Comparison of ENCODE assay signal across 8 cellular contexts in the genomic region with DNA sequence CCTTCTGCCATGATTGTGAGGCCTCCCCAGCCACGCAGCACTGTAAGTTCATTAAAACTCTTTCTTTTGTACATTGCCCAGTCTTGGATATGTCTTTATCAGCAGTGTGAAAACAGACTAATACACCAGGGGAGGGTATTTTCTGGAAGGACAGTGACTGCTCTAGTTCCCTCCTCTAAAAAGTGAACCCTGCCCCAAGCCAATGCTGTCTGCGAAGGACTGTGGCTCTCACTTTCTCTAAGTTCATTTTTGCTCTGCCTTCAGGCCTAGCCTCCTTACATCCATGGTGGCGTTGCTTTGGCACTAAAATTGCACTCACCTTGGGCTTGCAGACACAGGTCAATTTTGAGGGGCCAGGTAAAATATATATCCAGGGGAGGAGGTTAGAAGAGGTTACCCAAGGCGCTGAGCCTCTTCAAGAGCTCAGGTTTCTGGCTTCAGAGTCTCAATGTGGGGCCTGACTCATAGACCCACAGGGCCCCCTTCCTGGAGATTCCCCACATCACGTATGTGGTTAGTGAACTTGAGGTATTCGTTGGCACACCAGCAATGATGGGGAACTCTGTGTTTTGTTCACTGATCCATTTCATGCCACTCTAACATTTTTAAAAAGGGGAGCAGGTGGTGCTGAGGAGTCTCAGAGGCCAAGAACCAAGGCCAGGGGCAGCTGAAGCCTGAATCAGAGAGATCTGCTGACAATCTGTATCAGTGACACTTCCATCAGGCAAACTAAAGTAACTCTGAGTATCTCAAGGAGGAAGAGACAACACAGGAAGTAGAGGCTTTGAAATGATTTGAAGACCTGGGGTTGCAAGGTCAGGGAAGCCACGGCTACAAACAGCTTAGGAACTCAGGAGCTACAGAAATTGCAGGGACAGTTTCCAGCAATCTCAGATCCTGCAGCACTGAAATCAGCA.
A peak's percentile ranks its signal among the peaks of the same experiment; 100 is the strongest.
DNase-seq lines count a peak whose midpoint lies in the region; ATAC-seq and TF ChIP-seq lines count a peak whose summit lies in the region.

No MANE protein-coding gene starts in this region.

- no peaks in the 10 kb centered on the region for H3K36me3 Mint-ChIP-seq in activated T-cell treated with anti-CD3 and anti-CD28 coated beads, Interleukin-2, amount 50 U/mL, for 24 hours (ENCODE audit: low read depth)

- ATAC-seq in GM18505 (IDR thresholded peaks at IDR 0.05; ENCODE audit: unreplicated experiment) (peak; percentile 69), HG02938 (IDR thresholded peaks at IDR 0.05; ENCODE audit: unreplicated experiment) (no peak), GM18861 (IDR thresholded peaks at IDR 0.05; ENCODE audit: unreplicated experiment) (no peak)

- peak overlapping the region; percentile 53 for H3K4me3 Mint-ChIP-seq in activated T-cell treated with anti-CD3 and anti-CD28 coated beads, Interleukin-2, amount 50 U/mL, for 24 hours

- peaks cover 28% of the 10 kb centered on the region for H3K4me1 Mint-ChIP-seq in activated T-cell treated with anti-CD3 and anti-CD28 coated beads, Interleukin-2, amount 50 U/mL, for 24 hours (ENCODE audit: low read depth)

- peak overlapping the region; percentile 94 for H3K27ac Mint-ChIP-seq in activated T-cell treated with anti-CD3 and anti-CD28 coated beads, Interleukin-2, amount 50 U/mL, for 24 hours

- TF ChIP-seq POLR2A in GM18505 (IDR thresholded peaks at IDR 0.05; ENCODE audit: borderline replicate concordance, extremely low read depth, insufficient read depth, insufficient read length): no peak

- DNase-seq in HT1080 (ENCODE audit: low read depth): peak; percentile 65
- peak; percentile 67 for DNase-seq in activated T-cell treated with anti-CD3 and anti-CD28 coated beads, Interleukin-2, amount 50 U/mL, for 24 hours
- peak; percentile 42 for DNase-seq in stimulated activated CD4-positive, alpha-beta T cell treated with anti-CD3 and anti-CD28 coated beads, Interleukin-2, amount 100 ng/mL, for 4 hours (ENCODE audit: low read depth)
- DNase-seq in DMS153 (lab: John Stamatoyannopoulos, UW): no peak
- DNase-seq in SW 1271 (lab: John Stamatoyannopoulos, UW): no peak

- no peaks in the 10 kb centered on the region for H3K27me3 Mint-ChIP-seq in activated T-cell treated with anti-CD3 and anti-CD28 coated beads, Interleukin-2, amount 50 U/mL, for 24 hours

- no peaks in the 10 kb centered on the region for H3K9me3 Mint-ChIP-seq in activated T-cell treated with anti-CD3 and anti-CD28 coated beads, Interleukin-2, amount 50 U/mL, for 24 hours

Comparison
In these comparisons a context has a peak if more than half of its experiments do, and no peak if none do; other contexts are left out.
1. DNase-seq: peak in HT1080 (single experiment), activated T-cell treated with anti-CD3 and anti-CD28 coated beads, Interleukin-2, amount 50 U/mL, for 24 hours (single experiment) and stimulated activated CD4-positive, alpha-beta T cell treated with anti-CD3 and anti-CD28 coated beads, Interleukin-2, amount 100 ng/mL, for 4 hours (single experiment); none in DMS153 (single experiment) and SW 1271 (0 of 2).